In the genomic region with DNA sequence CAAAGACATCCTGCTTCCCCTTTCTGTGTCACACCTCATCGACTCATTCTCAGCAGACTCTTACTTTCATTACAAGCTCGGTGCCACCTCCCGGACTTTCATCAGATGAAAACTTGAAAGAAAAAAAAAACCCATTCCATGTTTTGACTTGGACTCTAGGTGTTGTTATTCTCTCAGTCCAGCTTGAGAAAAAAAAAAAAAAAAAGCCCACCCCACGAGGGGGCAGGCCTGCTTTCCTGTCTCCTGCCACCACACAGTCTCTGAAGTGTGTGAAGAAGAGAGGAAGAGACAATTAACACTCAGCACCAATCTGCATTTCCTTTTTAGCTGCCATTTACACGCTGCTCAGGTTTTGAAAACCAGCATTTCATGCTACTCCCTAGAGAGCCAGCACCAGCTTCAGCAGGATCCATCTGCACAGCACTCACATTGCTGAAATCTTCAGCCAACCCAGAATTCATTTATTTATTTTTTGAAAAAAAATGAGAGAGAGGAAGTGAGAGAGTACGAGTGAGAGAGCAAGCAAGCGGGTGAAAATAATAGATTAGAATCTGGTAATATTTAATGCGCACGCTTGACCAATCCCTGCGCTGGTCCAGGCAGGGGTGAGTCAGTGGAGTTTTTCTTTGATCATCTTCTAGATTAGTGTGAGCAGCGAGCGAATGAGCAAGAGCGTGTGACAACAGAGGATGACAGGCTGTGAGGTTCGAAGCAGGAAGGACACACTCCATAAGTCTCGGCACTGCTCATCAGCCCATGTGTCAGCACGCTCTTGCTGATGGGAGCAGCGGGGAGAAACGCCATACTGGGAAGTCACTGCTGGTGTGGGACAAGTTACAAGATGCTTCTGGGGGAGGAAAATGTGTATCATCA, we compare ENCODE assay signal across 1 cellular context.
TF ChIP-seq lines count a peak whose summit lies in the region.

No MANE protein-coding gene starts in this region.

TF ChIP-seq in GM12878, 131 proteins besides CTCF, POLR2A, EP300 and RAD21 (continued from another document and continues in another):
- TF ChIP-seq, protein P1, sequence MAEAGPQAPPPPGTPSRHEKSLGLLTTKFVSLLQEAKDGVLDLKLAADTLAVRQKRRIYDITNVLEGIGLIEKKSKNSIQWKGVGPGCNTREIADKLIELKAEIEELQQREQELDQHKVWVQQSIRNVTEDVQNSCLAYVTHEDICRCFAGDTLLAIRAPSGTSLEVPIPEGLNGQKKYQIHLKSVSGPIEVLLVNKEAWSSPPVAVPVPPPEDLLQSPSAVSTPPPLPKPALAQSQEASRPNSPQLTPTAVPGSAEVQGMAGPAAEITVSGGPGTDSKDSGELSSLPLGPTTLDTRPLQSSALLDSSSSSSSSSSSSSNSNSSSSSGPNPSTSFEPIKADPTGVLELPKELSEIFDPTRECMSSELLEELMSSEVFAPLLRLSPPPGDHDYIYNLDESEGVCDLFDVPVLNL (IDR thresholded peaks at IDR 0.05; ENCODE audit: low read depth, low read length): no peak
- peak; percentile 14; the same call in 1 of the 2 replicates for TF ChIP-seq CREB1 (IDR thresholded peaks at IDR 0.05; ENCODE audit: low read depth)
- TF ChIP-seq YY1 (IDR thresholded peaks at IDR 0.05; ENCODE audit: low read depth, low read length): peak; percentile 45
- TF ChIP-seq, protein P2, sequence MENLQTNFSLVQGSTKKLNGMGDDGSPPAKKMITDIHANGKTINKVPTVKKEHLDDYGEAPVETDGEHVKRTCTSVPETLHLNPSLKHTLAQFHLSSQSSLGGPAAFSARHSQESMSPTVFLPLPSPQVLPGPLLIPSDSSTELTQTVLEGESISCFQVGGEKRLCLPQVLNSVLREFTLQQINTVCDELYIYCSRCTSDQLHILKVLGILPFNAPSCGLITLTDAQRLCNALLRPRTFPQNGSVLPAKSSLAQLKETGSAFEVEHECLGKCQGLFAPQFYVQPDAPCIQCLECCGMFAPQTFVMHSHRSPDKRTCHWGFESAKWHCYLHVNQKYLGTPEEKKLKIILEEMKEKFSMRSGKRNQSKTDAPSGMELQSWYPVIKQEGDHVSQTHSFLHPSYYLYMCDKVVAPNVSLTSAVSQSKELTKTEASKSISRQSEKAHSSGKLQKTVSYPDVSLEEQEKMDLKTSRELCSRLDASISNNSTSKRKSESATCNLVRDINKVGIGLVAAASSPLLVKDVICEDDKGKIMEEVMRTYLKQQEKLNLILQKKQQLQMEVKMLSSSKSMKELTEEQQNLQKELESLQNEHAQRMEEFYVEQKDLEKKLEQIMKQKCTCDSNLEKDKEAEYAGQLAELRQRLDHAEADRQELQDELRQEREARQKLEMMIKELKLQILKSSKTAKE (IDR thresholded peaks at IDR 0.05; ENCODE audit: low read depth, poor library complexity, severe bottlenecking): peak; percentile 74
- no peak for TF ChIP-seq SMC3 (IDR thresholded peaks at IDR 0.05; ENCODE audit: borderline replicate concordance, low read length)
- TF ChIP-seq, protein P3, sequence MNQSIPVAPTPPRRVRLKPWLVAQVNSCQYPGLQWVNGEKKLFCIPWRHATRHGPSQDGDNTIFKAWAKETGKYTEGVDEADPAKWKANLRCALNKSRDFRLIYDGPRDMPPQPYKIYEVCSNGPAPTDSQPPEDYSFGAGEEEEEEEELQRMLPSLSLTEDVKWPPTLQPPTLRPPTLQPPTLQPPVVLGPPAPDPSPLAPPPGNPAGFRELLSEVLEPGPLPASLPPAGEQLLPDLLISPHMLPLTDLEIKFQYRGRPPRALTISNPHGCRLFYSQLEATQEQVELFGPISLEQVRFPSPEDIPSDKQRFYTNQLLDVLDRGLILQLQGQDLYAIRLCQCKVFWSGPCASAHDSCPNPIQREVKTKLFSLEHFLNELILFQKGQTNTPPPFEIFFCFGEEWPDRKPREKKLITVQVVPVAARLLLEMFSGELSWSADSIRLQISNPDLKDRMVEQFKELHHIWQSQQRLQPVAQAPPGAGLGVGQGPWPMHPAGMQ (IDR thresholded peaks at IDR 0.05; ENCODE audit: borderline replicate concordance): no peak
- TF ChIP-seq JUND (IDR thresholded peaks at IDR 0.05; ENCODE audit: low read depth, low read length): 0 out of 2 replicates have a peak, but pooled peaks have one; percentile 53
- TF ChIP-seq SMARCA5 (IDR thresholded peaks at IDR 0.05): peak; percentile 74; the same call in 1 of the 2 replicates
- TF ChIP-seq BMI1 (IDR thresholded peaks at IDR 0.05; ENCODE audit: borderline replicate concordance): peak; percentile 58
- TF ChIP-seq TCF12 (IDR thresholded peaks at IDR 0.05; ENCODE audit: low read depth, low read length): 0 out of 2 replicates have a peak, but pooled peaks have one; percentile 13
- 0 out of 2 replicates have a peak, but pooled peaks have one; percentile 33 for TF ChIP-seq RBBP5 (conservative IDR thresholded peaks at IDR 0.05)
- TF ChIP-seq, protein P4, sequence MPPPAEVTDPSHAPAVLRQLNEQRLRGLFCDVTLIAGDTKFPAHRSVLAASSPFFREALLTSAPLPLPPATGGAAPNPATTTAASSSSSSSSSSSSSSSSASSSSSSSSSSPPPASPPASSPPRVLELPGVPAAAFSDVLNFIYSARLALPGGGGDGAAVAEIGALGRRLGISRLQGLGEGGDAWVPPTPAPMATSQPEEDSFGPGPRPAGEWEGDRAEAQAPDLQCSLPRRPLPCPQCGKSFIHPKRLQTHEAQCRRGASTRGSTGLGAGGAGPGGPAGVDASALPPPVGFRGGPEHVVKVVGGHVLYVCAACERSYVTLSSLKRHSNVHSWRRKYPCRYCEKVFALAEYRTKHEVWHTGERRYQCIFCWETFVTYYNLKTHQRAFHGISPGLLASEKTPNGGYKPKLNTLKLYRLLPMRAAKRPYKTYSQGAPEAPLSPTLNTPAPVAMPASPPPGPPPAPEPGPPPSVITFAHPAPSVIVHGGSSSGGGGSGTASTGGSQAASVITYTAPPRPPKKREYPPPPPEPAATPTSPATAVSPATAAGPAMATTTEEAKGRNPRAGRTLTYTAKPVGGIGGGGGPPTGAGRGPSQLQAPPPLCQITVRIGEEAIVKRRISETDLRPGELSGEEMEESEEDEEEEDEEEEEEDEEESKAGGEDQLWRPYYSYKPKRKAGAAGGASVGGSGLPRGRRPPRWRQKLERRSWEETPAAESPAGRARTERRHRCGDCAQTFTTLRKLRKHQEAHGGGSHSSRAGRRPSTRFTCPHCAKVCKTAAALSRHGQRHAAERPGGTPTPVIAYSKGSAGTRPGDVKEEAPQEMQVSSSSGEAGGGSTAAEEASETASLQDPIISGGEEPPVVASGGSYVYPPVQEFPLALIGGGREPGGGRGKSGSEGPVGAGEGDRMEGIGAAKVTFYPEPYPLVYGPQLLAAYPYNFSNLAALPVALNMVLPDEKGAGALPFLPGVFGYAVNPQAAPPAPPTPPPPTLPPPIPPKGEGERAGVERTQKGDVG (CRISPR knock-in tag; IDR thresholded peaks at IDR 0.05): no peak
- TF ChIP-seq, protein P5, sequence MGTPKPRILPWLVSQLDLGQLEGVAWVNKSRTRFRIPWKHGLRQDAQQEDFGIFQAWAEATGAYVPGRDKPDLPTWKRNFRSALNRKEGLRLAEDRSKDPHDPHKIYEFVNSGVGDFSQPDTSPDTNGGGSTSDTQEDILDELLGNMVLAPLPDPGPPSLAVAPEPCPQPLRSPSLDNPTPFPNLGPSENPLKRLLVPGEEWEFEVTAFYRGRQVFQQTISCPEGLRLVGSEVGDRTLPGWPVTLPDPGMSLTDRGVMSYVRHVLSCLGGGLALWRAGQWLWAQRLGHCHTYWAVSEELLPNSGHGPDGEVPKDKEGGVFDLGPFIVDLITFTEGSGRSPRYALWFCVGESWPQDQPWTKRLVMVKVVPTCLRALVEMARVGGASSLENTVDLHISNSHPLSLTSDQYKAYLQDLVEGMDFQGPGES (IDR thresholded peaks at IDR 0.05): no peak
- peak; percentile 19; the same call in 1 of the 2 replicates for TF ChIP-seq MXI1 (IDR thresholded peaks at IDR 0.05; ENCODE audit: low read depth, low read length)
- no peak for TF ChIP-seq KLF5 (IDR thresholded peaks at IDR 0.05; ENCODE audit: partially characterized antibody)
- TF ChIP-seq, protein P6, sequence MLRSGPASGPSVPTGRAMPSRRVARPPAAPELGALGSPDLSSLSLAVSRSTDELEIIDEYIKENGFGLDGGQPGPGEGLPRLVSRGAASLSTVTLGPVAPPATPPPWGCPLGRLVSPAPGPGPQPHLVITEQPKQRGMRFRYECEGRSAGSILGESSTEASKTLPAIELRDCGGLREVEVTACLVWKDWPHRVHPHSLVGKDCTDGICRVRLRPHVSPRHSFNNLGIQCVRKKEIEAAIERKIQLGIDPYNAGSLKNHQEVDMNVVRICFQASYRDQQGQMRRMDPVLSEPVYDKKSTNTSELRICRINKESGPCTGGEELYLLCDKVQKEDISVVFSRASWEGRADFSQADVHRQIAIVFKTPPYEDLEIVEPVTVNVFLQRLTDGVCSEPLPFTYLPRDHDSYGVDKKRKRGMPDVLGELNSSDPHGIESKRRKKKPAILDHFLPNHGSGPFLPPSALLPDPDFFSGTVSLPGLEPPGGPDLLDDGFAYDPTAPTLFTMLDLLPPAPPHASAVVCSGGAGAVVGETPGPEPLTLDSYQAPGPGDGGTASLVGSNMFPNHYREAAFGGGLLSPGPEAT (IDR thresholded peaks at IDR 0.05; ENCODE audit: low read depth): peak; percentile 75
- no peak for TF ChIP-seq TARDBP (IDR thresholded peaks at IDR 0.05; ENCODE audit: borderline replicate concordance)
- TF ChIP-seq NR2F1 (conservative IDR thresholded peaks at IDR 0.05): peak; percentile 37; the same call in 1 of the 2 replicates
- peak; percentile 61 for TF ChIP-seq IKZF1 (conservative IDR thresholded peaks at IDR 0.05)
- TF ChIP-seq POU2F2 (IDR thresholded peaks at IDR 0.05; ENCODE audit: borderline replicate concordance, low read depth, low read length): no peak; the same call in 2 of the 3 replicates
- TF ChIP-seq IRF4 (IDR thresholded peaks at IDR 0.05; ENCODE audit: low read depth, low read length): peak; percentile 76; the same call in 1 of the 2 replicates
- no peak for TF ChIP-seq SIX5 (IDR thresholded peaks at IDR 0.05; ENCODE audit: low read depth, low read length, severe bottlenecking)
- TF ChIP-seq FOXM1 (IDR thresholded peaks at IDR 0.05; ENCODE audit: low read depth, low read length): peak; percentile 56
- TF ChIP-seq ZNF217 (IDR thresholded peaks at IDR 0.05): no peak; the same call in 1 of the 2 replicates
- TF ChIP-seq SP1 (IDR thresholded peaks at IDR 0.05; ENCODE audit: low read depth, low read length): peak; percentile 20
- TF ChIP-seq, protein P7, sequence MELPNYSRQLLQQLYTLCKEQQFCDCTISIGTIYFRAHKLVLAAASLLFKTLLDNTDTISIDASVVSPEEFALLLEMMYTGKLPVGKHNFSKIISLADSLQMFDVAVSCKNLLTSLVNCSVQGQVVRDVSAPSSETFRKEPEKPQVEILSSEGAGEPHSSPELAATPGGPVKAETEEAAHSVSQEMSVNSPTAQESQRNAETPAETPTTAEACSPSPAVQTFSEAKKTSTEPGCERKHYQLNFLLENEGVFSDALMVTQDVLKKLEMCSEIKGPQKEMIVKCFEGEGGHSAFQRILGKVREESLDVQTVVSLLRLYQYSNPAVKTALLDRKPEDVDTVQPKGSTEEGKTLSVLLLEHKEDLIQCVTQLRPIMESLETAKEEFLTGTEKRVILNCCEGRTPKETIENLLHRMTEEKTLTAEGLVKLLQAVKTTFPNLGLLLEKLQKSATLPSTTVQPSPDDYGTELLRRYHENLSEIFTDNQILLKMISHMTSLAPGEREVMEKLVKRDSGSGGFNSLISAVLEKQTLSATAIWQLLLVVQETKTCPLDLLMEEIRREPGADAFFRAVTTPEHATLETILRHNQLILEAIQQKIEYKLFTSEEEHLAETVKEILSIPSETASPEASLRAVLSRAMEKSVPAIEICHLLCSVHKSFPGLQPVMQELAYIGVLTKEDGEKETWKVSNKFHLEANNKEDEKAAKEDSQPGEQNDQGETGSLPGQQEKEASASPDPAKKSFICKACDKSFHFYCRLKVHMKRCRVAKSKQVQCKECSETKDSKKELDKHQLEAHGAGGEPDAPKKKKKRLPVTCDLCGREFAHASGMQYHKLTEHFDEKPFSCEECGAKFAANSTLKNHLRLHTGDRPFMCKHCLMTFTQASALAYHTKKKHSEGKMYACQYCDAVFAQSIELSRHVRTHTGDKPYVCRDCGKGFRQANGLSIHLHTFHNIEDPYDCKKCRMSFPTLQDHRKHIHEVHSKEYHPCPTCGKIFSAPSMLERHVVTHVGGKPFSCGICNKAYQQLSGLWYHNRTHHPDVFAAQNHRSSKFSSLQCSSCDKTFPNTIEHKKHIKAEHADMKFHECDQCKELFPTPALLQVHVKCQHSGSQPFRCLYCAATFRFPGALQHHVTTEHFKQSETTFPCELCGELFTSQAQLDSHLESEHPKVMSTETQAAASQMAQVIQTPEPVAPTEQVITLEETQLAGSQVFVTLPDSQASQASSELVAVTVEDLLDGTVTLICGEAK (IDR thresholded peaks at IDR 0.05; ENCODE audit: borderline replicate concordance): no peak
- 0 out of 2 replicates have a peak, but pooled peaks have one; percentile 31 for TF ChIP-seq EED (IDR thresholded peaks at IDR 0.05; ENCODE audit: low read depth)
- TF ChIP-seq, protein P8, sequence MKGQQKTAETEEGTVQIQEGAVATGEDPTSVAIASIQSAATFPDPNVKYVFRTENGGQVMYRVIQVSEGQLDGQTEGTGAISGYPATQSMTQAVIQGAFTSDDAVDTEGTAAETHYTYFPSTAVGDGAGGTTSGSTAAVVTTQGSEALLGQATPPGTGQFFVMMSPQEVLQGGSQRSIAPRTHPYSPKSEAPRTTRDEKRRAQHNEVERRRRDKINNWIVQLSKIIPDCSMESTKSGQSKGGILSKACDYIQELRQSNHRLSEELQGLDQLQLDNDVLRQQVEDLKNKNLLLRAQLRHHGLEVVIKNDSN (IDR thresholded peaks at IDR 0.05; ENCODE audit: borderline replicate concordance, extremely low read length, insufficient read depth, low read depth, low read length): no peak
- TF ChIP-seq, protein P9, sequence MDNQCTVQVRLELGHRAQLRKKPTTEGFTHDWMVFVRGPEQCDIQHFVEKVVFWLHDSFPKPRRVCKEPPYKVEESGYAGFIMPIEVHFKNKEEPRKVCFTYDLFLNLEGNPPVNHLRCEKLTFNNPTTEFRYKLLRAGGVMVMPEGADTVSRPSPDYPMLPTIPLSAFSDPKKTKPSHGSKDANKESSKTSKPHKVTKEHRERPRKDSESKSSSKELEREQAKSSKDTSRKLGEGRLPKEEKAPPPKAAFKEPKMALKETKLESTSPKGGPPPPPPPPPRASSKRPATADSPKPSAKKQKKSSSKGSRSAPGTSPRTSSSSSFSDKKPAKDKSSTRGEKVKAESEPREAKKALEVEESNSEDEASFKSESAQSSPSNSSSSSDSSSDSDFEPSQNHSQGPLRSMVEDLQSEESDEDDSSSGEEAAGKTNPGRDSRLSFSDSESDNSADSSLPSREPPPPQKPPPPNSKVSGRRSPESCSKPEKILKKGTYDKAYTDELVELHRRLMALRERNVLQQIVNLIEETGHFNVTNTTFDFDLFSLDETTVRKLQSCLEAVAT (IDR thresholded peaks at IDR 0.05): 0 out of 2 replicates have a peak, but pooled peaks have one; percentile 66
- no peak for TF ChIP-seq CHD4 (IDR thresholded peaks at IDR 0.05)
- TF ChIP-seq JUNB (IDR thresholded peaks at IDR 0.05): peak; percentile 83
- no peak for TF ChIP-seq NFXL1 (IDR thresholded peaks at IDR 0.05; ENCODE audit: borderline replicate concordance)
- peak; percentile 53 for TF ChIP-seq CREM (IDR thresholded peaks at IDR 0.05; ENCODE audit: low read depth)
- peak; percentile 51; the same call in 1 of the 2 replicates for TF ChIP-seq GABPA (IDR thresholded peaks at IDR 0.05; ENCODE audit: low read depth)
- peak; percentile 81 for TF ChIP-seq NFIC (IDR thresholded peaks at IDR 0.05; ENCODE audit: low read depth, low read length)
- TF ChIP-seq POLR2AphosphoS5 (IDR thresholded peaks at IDR 0.05; ENCODE audit: low read length): peak; percentile 62
- TF ChIP-seq ETV6 (conservative IDR thresholded peaks at IDR 0.05 in 1 of 2, IDR thresholded peaks at IDR 0.05 in 1 of 2; ENCODE audit: borderline replicate concordance in 1 of 2, low read depth in 1 of 2): peak in 1 of 2 experiments; percentile 64; a peak in 2 of 4 replicates
